ENCODE assay signal across 9 cellular contexts in genomic region chr1:207838156-207839082, GRCh38.
DNase-seq lines count a peak whose midpoint lies in the region; ATAC-seq, FAIRE-seq and TF ChIP-seq lines count a peak whose summit lies in the region.
"Had no signal": no experiment of that assay in that cellular context is flagged by ENCODE, and none has a peak within 500 bp of the region (broad histone marks: within the 10 kb centered on the region; RNA-seq: fewer than 3 reads in every experiment).

No MANE protein-coding gene starts in this region.

- H3K4me3 ChIP-seq in fibroblast of villous mesenchyme (ENCODE audit: low read depth, low read length) (no peak overlapping the region), vagina (no peak overlapping the region)

- ATAC-seq in activated T-cell treated with anti-CD3 and anti-CD28 coated beads, Interleukin-2, amount 50 U/mL, for 72 hours (replicated peaks in 1 of 2) = peak; percentile 25 to 43

- no peak for DNase-seq in activated T-cell treated with anti-CD3 and anti-CD28 coated beads, Interleukin-2, amount 50 U/mL, for 72 hours
- DNase-seq in activated T-cell treated with anti-CD3 and anti-CD28 coated beads, Interleukin-2, amount 50 U/mL, for 1 hour = no peak
- DNase-seq in fibroblast of villous mesenchyme (ENCODE audit: low read depth) (peak; percentile 69), nephron progenitor cell (no peak), vagina (ENCODE audit: extremely low spot score in 2 of 2) (no peak), NCI-H187 (lab: John Stamatoyannopoulos, UW) (no peak), GM12891 (ENCODE audit: insufficient read length, low spot score) (no peak), GM10266 (ENCODE audit: extremely low spot score) (no peak)

- intact Hi-C loops in vagina (cut with DNase I) = no loop called here

- H3K27me3 Mint-ChIP-seq in activated T-cell treated with anti-CD3 and anti-CD28 coated beads, Interleukin-2, amount 50 U/mL, for 72 hours (ENCODE audit: low read depth) = no peaks in the 10 kb centered on the region
- H3K27me3 Mint-ChIP-seq in nephron progenitor cell (ENCODE audit: low read depth, poor library complexity) = peaks cover 3% of the 10 kb centered on the region
- H3K27me3 Mint-ChIP-seq: B cell had no signal

- H3K4me1 Mint-ChIP-seq in activated T-cell treated with anti-CD3 and anti-CD28 coated beads, Interleukin-2, amount 50 U/mL, for 72 hours (ENCODE audit: low read depth) = peaks cover 69% of the 10 kb centered on the region
- H3K4me1 Mint-ChIP-seq in nephron progenitor cell = peaks cover 86% of the 10 kb centered on the region

- H3K4me1 ChIP-seq in vagina = peaks cover 90% of the 10 kb centered on the region

- no peaks in the 10 kb centered on the region for H3K9me3 Mint-ChIP-seq in activated T-cell treated with anti-CD3 and anti-CD28 coated beads, Interleukin-2, amount 50 U/mL, for 72 hours
- H3K9me3 Mint-ChIP-seq in nephron progenitor cell = no peaks in the 10 kb centered on the region

- peaks cover 7 to 14% of the 10 kb centered on the region in 2 donors for H3K36me3 Mint-ChIP-seq in activated T-cell treated with anti-CD3 and anti-CD28 coated beads, Interleukin-2, amount 50 U/mL, for 72 hours (ENCODE audit: insufficient read depth in 2 of 2)
- no peaks in the 10 kb centered on the region for H3K36me3 Mint-ChIP-seq in nephron progenitor cell (ENCODE audit: low read depth)

- peak overlapping the region; percentile 24 for H3K27ac Mint-ChIP-seq in activated T-cell treated with anti-CD3 and anti-CD28 coated beads, Interleukin-2, amount 50 U/mL, for 72 hours
- H3K27ac Mint-ChIP-seq in nephron progenitor cell = peak overlapping the region; percentile 18

- no peak for FAIRE-seq in GM12891 (lab: Jason Lieb, UNC)

- TF ChIP-seq CTCF in fibroblast of villous mesenchyme (IDR thresholded peaks at IDR 0.05; ENCODE audit: insufficient read depth, low read depth, low read length) (no peak), nephron progenitor cell (IDR thresholded peaks at IDR 0.05) (no peak), vagina (IDR thresholded peaks at IDR 0.05) (no peak), GM10266 (IDR thresholded peaks at IDR 0.05; ENCODE audit: control insufficient read depth, insufficient read depth, low read depth, missing control alignments) (no peak)

- no peaks in the 10 kb centered on the region for H3K27me3 ChIP-seq in vagina

- TF ChIP-seq POLR2A in vagina (IDR thresholded peaks at IDR 0.05) = no peak
- TF ChIP-seq POLR2A in GM12891 (IDR thresholded peaks at IDR 0.05; ENCODE audit: low read depth, low read length) = no peak

- H3K9me3 ChIP-seq in vagina = no peaks in the 10 kb centered on the region

- no peak overlapping the region for H3K4me3 Mint-ChIP-seq in activated T-cell treated with anti-CD3 and anti-CD28 coated beads, Interleukin-2, amount 50 U/mL, for 72 hours
- H3K4me3 Mint-ChIP-seq in nephron progenitor cell = peak overlapping the region; percentile 2
- H3K4me3 Mint-ChIP-seq: B cell had no signal

- peak overlapping the region; percentile 52 for H3K27ac ChIP-seq in vagina

- H3K36me3 ChIP-seq in vagina = peaks cover 0 to 8% of the 10 kb centered on the region in 2 donors

TF ChIP-seq in GM12891, 5 proteins besides CTCF, POLR2A, EP300 and RAD21:
- TF ChIP-seq POU2F2 (IDR thresholded peaks at IDR 0.05; ENCODE audit: low read depth, low read length) (no peak), TAF1 (IDR thresholded peaks at IDR 0.05; ENCODE audit: low read depth, low read length) (no peak), SPI1 (IDR thresholded peaks at IDR 0.05; ENCODE audit: low read depth, low read length) (no peak), POLR2AphosphoS5 (IDR thresholded peaks at IDR 0.05; ENCODE audit: low read depth, low read length) (no peak), PAX5 (IDR thresholded peaks at IDR 0.05; ENCODE audit: insufficient read depth, low read length, severe bottlenecking) (no peak)
